ENCODE assay signal across 8 cellular contexts in genomic region chr3:129314757-129315385, GRCh38. TPM values are rescaled to one million over a fixed set of nuclear protein-coding genes. Genes with fewer than 3 reads are reported as not detected.
DNase-seq lines count a peak whose midpoint lies in the region; ATAC-seq, FAIRE-seq and TF ChIP-seq lines count a peak whose summit lies in the region.

No MANE protein-coding gene starts in this region.

- FAIRE-seq in HepG2 (lab: Jason Lieb, UNC): peak; percentile 67

- H3K27ac ChIP-seq in ectodermal cell (ENCODE audit: insufficient read depth, low read depth, low read length, poor library complexity, severe bottlenecking) (peak overlapping the region; percentile 68), HepG2 (ENCODE audit: extremely low read length, insufficient read depth, low read length) (peak overlapping the region; percentile 75)

- peak overlapping the region; percentile 77 for H3K4me3 ChIP-seq in ectodermal cell (ENCODE audit: insufficient read depth, low read depth, low read length)
- peak overlapping the region; percentile 92 to 98 (median 95) for H3K4me3 ChIP-seq in HepG2 (replicated peaks in 1 of 3; ENCODE audit: insufficient read depth in 1 of 3, low read depth in 2 of 3, low read length in 3 of 3)

- TF ChIP-seq EP300 in HepG2 (IDR thresholded peaks at IDR 0.05; ENCODE audit: low read depth in 2 of 2, low read length in 2 of 2) (peak in 1 of 2 experiments; percentile 21; a peak in 1 of 4 replicates), HepG2 (CRISPR knock-in tag; IDR thresholded peaks at IDR 0.05; ENCODE audit: borderline replicate concordance) (no peak)

- DNase-seq in EL: peak; percentile 92
- peak; percentile 83 for DNase-seq in NCI-H460 (ENCODE audit: extremely low read depth, low read depth)
- peak; percentile 84 for DNase-seq in activated CD4-positive, alpha-beta memory T cell treated with anti-CD3 and anti-CD28 coated beads for 36 hours
- DNase-seq in HepG2 (ENCODE audit: low spot score): peak; percentile 92
- DNase-seq in stimulated activated CD4-positive, alpha-beta T cell treated with anti-CD3 and anti-CD28 coated beads, Interleukin-2, amount 100 ng/mL, for 48 hours: peak; percentile 43 to 51

- TF ChIP-seq POLR2A in HepG2 (IDR thresholded peaks at IDR 0.05; ENCODE audit: insufficient read depth in 1 of 2, low read depth in 2 of 2, low read length in 2 of 2): peak; percentile 11 to 38; a peak in 2 of 4 replicates

- ATAC-seq in HG03342 (IDR thresholded peaks at IDR 0.05; ENCODE audit: unreplicated experiment) (peak; percentile 24), HepG2 (peak; percentile 60), HG03025 (IDR thresholded peaks at IDR 0.05; ENCODE audit: low FRiP score, unreplicated experiment) (no peak)

- in situ Hi-C loops in HepG2 (cut with HindIII; ENCODE audit: extremely low pct_ligation_motif_present, low pct_unique_long_range_greater_than_20kb): no loop called here

- no peak overlapping the region for H2AFZ ChIP-seq in HepG2 (ENCODE audit: low read length)

- peak overlapping the region; percentile 93 for H3K4me3 Mint-ChIP-seq in activated CD4-positive, alpha-beta memory T cell treated with anti-CD3 and anti-CD28 coated beads for 36 hours

- WGBS in ectodermal cell, 2 experiments: 0% methylated on average over 59 of the region's 59 CpGs
- 3% methylated on average over 22 of the region's 59 CpGs for WGBS in HepG2 (ENCODE audit: low lambda C conversion rate)

- H3K9me3 Mint-ChIP-seq in activated CD4-positive, alpha-beta memory T cell treated with anti-CD3 and anti-CD28 coated beads for 36 hours: no peaks in the 10 kb centered on the region

- H3K4me1 Mint-ChIP-seq in activated CD4-positive, alpha-beta memory T cell treated with anti-CD3 and anti-CD28 coated beads for 36 hours (ENCODE audit: low read depth): peaks cover 26% of the 10 kb centered on the region

- H3K27ac Mint-ChIP-seq in activated CD4-positive, alpha-beta memory T cell treated with anti-CD3 and anti-CD28 coated beads for 36 hours: peak overlapping the region; percentile 83

- H3K9me3 ChIP-seq in ectodermal cell (ENCODE audit: control insufficient read depth, low read length) (no peaks in the 10 kb centered on the region), HepG2 (ENCODE audit: low read length) (no peaks in the 10 kb centered on the region)

- peak overlapping the region; percentile 93 for H3K4me2 ChIP-seq in HepG2 (ENCODE audit: low read depth, low read length)

- CTCF ChIA-PET in activated CD4-positive, alpha-beta memory T cell treated with anti-CD3 and anti-CD28 coated beads for 36 hours (lab: Charles Lee): interaction anchor here (1.6 to 2.4 kb wide), 5 partner anchors 9 to 345 kb away, joined by 3 to 27 read pairs (median 9); no protein-coding TSS in a partner anchor
- CTCF ChIA-PET in HepG2 (lab: Yijun Ruan, JAX; ENCODE audit: low intra/inter-chr PET ratio, low total read pairs): no interaction called here

- peak; percentile 46; the same call in 1 of the 2 replicates for TF ChIP-seq RAD21 in HepG2 (CRISPR knock-in tag; IDR thresholded peaks at IDR 0.05)

- H3K4me1 ChIP-seq in ectodermal cell (ENCODE audit: control insufficient read depth, insufficient read depth, low read length) (peaks cover 13% of the 10 kb centered on the region), HepG2 (ENCODE audit: insufficient read depth, low read length) (peaks cover 36% of the 10 kb centered on the region)

- H3K79me2 ChIP-seq in HepG2 (ENCODE audit: insufficient read depth, low read length): peaks cover 5% of the 10 kb centered on the region

- intact Hi-C loops in activated CD4-positive, alpha-beta memory T cell treated with anti-CD3 and anti-CD28 coated beads for 36 hours (cut with micrococcal nuclease): loop anchor here (2.0 kb wide), 1 partner anchor 66 kb away; the partner anchor contains the start of gene COPG1
- intact Hi-C loops in HepG2 (cut with micrococcal nuclease; ENCODE audit: unreplicated experiment): no loop called here

- POLR2A ChIA-PET in activated CD4-positive, alpha-beta memory T cell treated with anti-CD3 and anti-CD28 coated beads for 36 hours (lab: Charles Lee): interaction anchor here (1.0 to 3.9 kb wide), 8 partner anchors 13 to 288 kb away, joined by 3 to 26 read pairs (median 11); partner anchors contain the start of genes COPG1 and RAB43
- POLR2A ChIA-PET in HepG2 (lab: Yijun Ruan, JAX): interaction anchor here (0.9 to 2.6 kb wide), 5 partner anchors 9 to 68 kb away, joined by 3 to 29 read pairs (median 4); partner anchors contain the start of genes COPG1 and HMCES

- H4K20me1 ChIP-seq in HepG2 (ENCODE audit: insufficient read depth, low read length): peaks cover 8% of the 10 kb centered on the region; the same call in 1 of the 2 replicates

- H3K27me3 ChIP-seq in ectodermal cell (ENCODE audit: control insufficient read depth, insufficient read depth, low read length, poor library complexity, severe bottlenecking): no peaks in the 10 kb centered on the region
- H3K27me3 ChIP-seq in HepG2 (ENCODE audit: control insufficient read depth in 1 of 2, insufficient read depth in 2 of 2, low read length in 2 of 2): no peaks in the 10 kb centered on the region; a peak in 1 of 5 replicates

- peak overlapping the region; percentile 88 for H3K9ac ChIP-seq in HepG2 (ENCODE audit: insufficient read depth, low read depth, low read length)

- TF ChIP-seq CTCF in HepG2 (CRISPR knock-in tag; IDR thresholded peaks at IDR 0.05): peak; percentile 61

- BruUV-seq in HepG2 (replicated peaks; lab: Mats Ljungman, UMichigan): no TSS peak

- H3K27me3 Mint-ChIP-seq in activated CD4-positive, alpha-beta memory T cell treated with anti-CD3 and anti-CD28 coated beads for 36 hours: no peaks in the 10 kb centered on the region

- peaks cover 8% of the 10 kb centered on the region for H3K36me3 Mint-ChIP-seq in activated CD4-positive, alpha-beta memory T cell treated with anti-CD3 and anti-CD28 coated beads for 36 hours

- H3K36me3 ChIP-seq in ectodermal cell (ENCODE audit: control insufficient read depth, insufficient read depth, low read length) (no peaks in the 10 kb centered on the region), HepG2 (replicated peaks in 1 of 2; ENCODE audit: control insufficient read depth in 1 of 2, insufficient read depth in 2 of 2, low read length in 2 of 2) (no peaks in the 10 kb centered on the region)

TF ChIP-seq in HepG2, 621 proteins besides CTCF, POLR2A, EP300 and RAD21 (continues in another document):
- no peak for TF ChIP-seq ZSCAN9 (CRISPR knock-in tag; IDR thresholded peaks at IDR 0.05; ENCODE audit: borderline replicate concordance)
- TF ChIP-seq RXRA (CRISPR knock-in tag; IDR thresholded peaks at IDR 0.05): no peak
- no peak for TF ChIP-seq THAP8 (CRISPR knock-in tag; IDR thresholded peaks at IDR 0.05; ENCODE audit: borderline replicate concordance)
- no peak for TF ChIP-seq RARA (CRISPR knock-in tag; IDR thresholded peaks at IDR 0.05)
- TF ChIP-seq MTA3 (CRISPR knock-in tag; IDR thresholded peaks at IDR 0.05): no peak
- no peak for TF ChIP-seq HHEX (CRISPR knock-in tag; IDR thresholded peaks at IDR 0.05)
- TF ChIP-seq MEIS1 (CRISPR knock-in tag; IDR thresholded peaks at IDR 0.05; ENCODE audit: borderline replicate concordance): no peak; the same call in 1 of the 2 replicates
- TF ChIP-seq CENPBD1 (CRISPR knock-in tag; IDR thresholded peaks at IDR 0.05; ENCODE audit: borderline replicate concordance, low read depth): no peak
- peak; percentile 74; the same call in 1 of the 2 replicates for TF ChIP-seq KDM2A (CRISPR knock-in tag; IDR thresholded peaks at IDR 0.05; ENCODE audit: borderline replicate concordance, low read depth)
- no peak for TF ChIP-seq HMG20A (CRISPR knock-in tag; IDR thresholded peaks at IDR 0.05; ENCODE audit: borderline replicate concordance)

RNA-seq across cellular contexts. Expression of gene HMCES, which starts 36.2 kb away (rescaled TPM):
- total RNA-seq in NCI-H460 (2014; rRNA removed; shearing (Covaris generic)): 18.3 and 21.0 TPM in 2 replicates
- polyA plus RNA-seq in NCI-H460 (2014; cell fraction: nucleus; rRNA removed): 16.5 and 23.8 TPM in 2 replicates
- total RNA-seq in activated CD4-positive, alpha-beta memory T cell treated with anti-CD3 and anti-CD28 coated beads for 36 hours: 10 to 100 TPM; 58.4 to 61.5 TPM
- 39.7 TPM for polyA plus RNA-seq in ectodermal cell (2013, experiment 1 of 4)
- 42.8 TPM for polyA plus RNA-seq in ectodermal cell (2013, experiment 2 of 4)
- 33.1 TPM for polyA plus RNA-seq in ectodermal cell (2013, experiment 3 of 4)
- 33.8 TPM for polyA plus RNA-seq in ectodermal cell (2013, experiment 4 of 4)
- total RNA-seq in HepG2 (2016; rRNA removed; fragmentation: Illumina TruSeq; extraction: Trizol): 37.5 and 52.4 TPM in 2 replicates
- 5.9 and 6.0 TPM in 2 replicates for total RNA-seq in HepG2 (2016; cell fraction: cytosol; rRNA removed; fragmentation: Illumina TruSeq; extraction: Trizol; ENCODE audit: low read depth)
- total RNA-seq in HepG2 (2016; cell fraction: insoluble cytoplasmic fraction; rRNA removed; fragmentation: Illumina TruSeq; extraction: Trizol): 39.9 and 50.0 TPM in 2 replicates
- total RNA-seq in HepG2 (2016; cell fraction: membrane; rRNA removed; fragmentation: Illumina TruSeq; extraction: Trizol): 15.6 and 17.9 TPM in 2 replicates
- total RNA-seq in HepG2 (2016; cell fraction: nucleus; rRNA removed; fragmentation: Illumina TruSeq; extraction: Trizol): 19.5 and 22.8 TPM in 2 replicates
- 16.1 and 20.1 TPM in 2 replicates for polyA plus RNA-seq in HepG2 (2011; rRNA removed)
- 12.5 and 16.0 TPM in 2 replicates for polyA plus RNA-seq in HepG2 (2011; cell fraction: cytosol; rRNA removed)
- polyA plus RNA-seq in HepG2 (2011; cell fraction: nucleus; rRNA removed): 7.8 and 11.5 TPM in 2 replicates
- polyA plus RNA-seq in HepG2 (2012): 23.1 and 26.3 TPM in 2 replicates
- polyA plus RNA-seq in HepG2 (2016; cell fraction: cytosol; fragmentation: Illumina TruSeq; extraction: Trizol; ENCODE audit: low read depth): 10.2 and 11.1 TPM in 2 replicates
- 61.1 and 65.6 TPM in 2 replicates for polyA plus RNA-seq in HepG2 (2016; cell fraction: insoluble cytoplasmic fraction; fragmentation: Illumina TruSeq; extraction: Trizol; ENCODE audit: low read depth)
- polyA plus RNA-seq in HepG2 (2016; cell fraction: membrane; fragmentation: Illumina TruSeq; extraction: Trizol; ENCODE audit: low read depth): 16.9 and 18.1 TPM in 2 replicates
- 34.4 and 36.9 TPM in 2 replicates for polyA plus RNA-seq in HepG2 (2016; cell fraction: nucleus; fragmentation: Illumina TruSeq; extraction: Trizol; ENCODE audit: insufficient read depth, low read depth)
- 9.7 and 17.6 TPM in 2 replicates for polyA minus RNA-seq in HepG2 (2011; rRNA and poly(A)+ RNA removed; ENCODE audit: low replicate concordance)
- polyA minus RNA-seq in HepG2 (2011; cell fraction: cytosol; rRNA and poly(A)+ RNA removed): 12.7 and 20.2 TPM in 2 replicates
- polyA minus RNA-seq in HepG2 (2011; cell fraction: nucleus; rRNA and poly(A)+ RNA removed): 7.2 and 8.7 TPM in 2 replicates
